ENCODE assay signal across 12 cellular contexts in the genomic region with DNA sequence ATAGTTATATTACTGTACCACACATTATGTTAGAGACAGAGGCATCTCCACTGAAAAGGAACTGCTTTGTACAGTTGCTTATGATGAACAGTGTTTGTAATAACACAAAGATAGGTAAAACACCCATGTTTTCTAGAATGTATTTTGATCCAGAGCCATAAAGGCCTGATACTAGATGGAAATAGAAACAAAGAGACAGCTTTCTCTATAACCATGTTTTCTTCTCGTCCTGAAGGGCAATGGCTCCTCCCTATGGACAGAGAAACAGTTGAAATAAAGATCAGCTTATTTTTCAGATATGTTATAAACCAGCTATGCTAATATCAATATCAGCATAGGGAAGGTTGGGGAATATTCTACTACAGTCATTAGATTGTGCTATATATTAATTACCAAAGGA.
A peak's percentile ranks its signal among the peaks of the same experiment; 100 is the strongest.
DNase-seq lines count a peak whose midpoint lies in the region; ATAC-seq, FAIRE-seq and TF ChIP-seq lines count a peak whose summit lies in the region.
"Had no signal": no experiment of that assay in that cellular context is flagged by ENCODE, and none has a peak within 500 bp of the region (broad histone marks: within the 10 kb centered on the region; RNA-seq: fewer than 3 reads in every experiment).

No MANE protein-coding gene starts in this region.

- no peak overlapping the region for H3K27ac Mint-ChIP-seq in activated naive CD4-positive, alpha-beta T cell treated with anti-CD3 and anti-CD28 coated beads, Interleukin-2, amount 50 U/mL, for 72 hours
- H3K27ac Mint-ChIP-seq: activated CD4-positive, alpha-beta memory T cell treated with anti-CD3 and anti-CD28 coated beads for 36 hours; natural killer cell had no signal

- H2AFZ ChIP-seq in HepG2 (ENCODE audit: low read length) (no peak overlapping the region), H1 (ENCODE audit: low read length) (no peak overlapping the region)

- DNase-seq in HepG2 (ENCODE audit: low spot score): no peak
- no peak for DNase-seq in right lobe of liver
- peak; percentile 49 for DNase-seq in NCI-H748 treated with DMSO at 0.1 percent for 48 hours (lab: John Stamatoyannopoulos, UW)
- no peak for DNase-seq in H1 (ENCODE audit: low read depth in 1 of 2, low spot score in 2 of 2)
- DNase-seq in activated naive CD4-positive, alpha-beta T cell treated with anti-CD3 and anti-CD28 coated beads, Interleukin-2, amount 50 U/mL, for 72 hours (ENCODE audit: low spot score in 2 of 2): no peak
- DNase-seq in SKM-1 (lab: John Stamatoyannopoulos, UW; ENCODE audit: unreplicated experiment): no peak
- no peak for DNase-seq in NOMO-1 treated with DMSO at 0.1 percent for 48 hours (lab: John Stamatoyannopoulos, UW; ENCODE audit: unreplicated experiment)
- DNase-seq: activated CD4-positive, alpha-beta memory T cell treated with anti-CD3 and anti-CD28 coated beads for 36 hours; C1 segment of cervical spinal cord; natural killer cell had no signal

- no peak overlapping the region for H3K9ac ChIP-seq in HepG2 (ENCODE audit: insufficient read depth, low read depth, low read length)
- no peak overlapping the region for H3K9ac ChIP-seq in H1 (replicated peaks in 1 of 4; ENCODE audit: extremely low read depth in 1 of 4, low read depth in 3 of 4, low read length in 3 of 4)

- H2BK20ac ChIP-seq in H1 (ENCODE audit: low read length): no peak overlapping the region

- FAIRE-seq in HepG2 (lab: Jason Lieb, UNC): no peak
- peak; percentile 36 for FAIRE-seq in H1 (lab: Jason Lieb, UNC)

- no peaks in the 10 kb centered on the region for H3K27me3 ChIP-seq in HepG2 (ENCODE audit: control insufficient read depth in 1 of 2, insufficient read depth in 2 of 2, low read length in 2 of 2)
- H3K27me3 ChIP-seq in right lobe of liver: no peaks in the 10 kb centered on the region
- H3K27me3 ChIP-seq in H1 (replicated peaks in 1 of 4; ENCODE audit: control insufficient read depth in 3 of 4, extremely low read depth in 1 of 4, insufficient read depth in 3 of 4, low read length in 3 of 4): no peaks in the 10 kb centered on the region

- H3K4me1 ChIP-seq in HepG2 (ENCODE audit: insufficient read depth, low read length) (no peaks in the 10 kb centered on the region), right lobe of liver (no peaks in the 10 kb centered on the region), H1 (replicated peaks in 1 of 4; ENCODE audit: control insufficient read depth in 3 of 4, insufficient read depth in 4 of 4, low read length in 3 of 4) (no peaks in the 10 kb centered on the region)

- H3K14ac ChIP-seq in H1 (ENCODE audit: insufficient read length): no peak overlapping the region

- no peak overlapping the region for H3K56ac ChIP-seq in H1 (replicated peaks; ENCODE audit: insufficient read length, low read depth, low read length)

- no peaks in the 10 kb centered on the region for H3K79me1 ChIP-seq in H1 (ENCODE audit: low read depth, low read length)

- H3K23ac ChIP-seq in H1 (ENCODE audit: insufficient read length): no peak overlapping the region

- BruUV-seq in HepG2 (replicated peaks; lab: Mats Ljungman, UMichigan): no TSS peak

- H3K36me3 Mint-ChIP-seq in activated naive CD4-positive, alpha-beta T cell treated with anti-CD3 and anti-CD28 coated beads, Interleukin-2, amount 50 U/mL, for 72 hours: no peaks in the 10 kb centered on the region
- H3K36me3 Mint-ChIP-seq: activated CD4-positive, alpha-beta memory T cell treated with anti-CD3 and anti-CD28 coated beads for 36 hours; natural killer cell had no signal

- CTCF ChIA-PET in HepG2 (lab: Yijun Ruan, JAX; ENCODE audit: low intra/inter-chr PET ratio, low total read pairs) (no interaction called here), H1 (lab: Charles Lee; ENCODE audit: partially characterized antibody) (interaction anchor here (0.6 to 4.2 kb wide), 4 partner anchors 15 to 535 kb away, joined by 3 to 13 read pairs (median 4); no protein-coding TSS in a partner anchor)

- ATAC-seq in HepG2 (no peak), right lobe of liver (no peak), HG02588 (IDR thresholded peaks at IDR 0.05; ENCODE audit: unreplicated experiment) (no peak)
- ATAC-seq in activated naive CD4-positive, alpha-beta T cell treated with anti-CD3 and anti-CD28 coated beads, Interleukin-2, amount 50 U/mL, for 72 hours: no peak
- ATAC-seq: natural killer cell had no signal

- no peak overlapping the region for H3K4ac ChIP-seq in H1 (replicated peaks; ENCODE audit: insufficient read length, low read depth, low read length)

- H2BK120ac ChIP-seq in H1 (replicated peaks; ENCODE audit: low read depth, low read length): no peak overlapping the region

- TF ChIP-seq CTCF in HepG2 (CRISPR knock-in tag; IDR thresholded peaks at IDR 0.05) (0 out of 2 replicates have a peak, but pooled peaks have one; percentile 16), right lobe of liver (IDR thresholded peaks at IDR 0.05) (peak in 1 of 4 donors; percentile 7), H1 (IDR thresholded peaks at IDR 0.05; ENCODE audit: control extremely low read depth in 1 of 3, insufficient read depth in 1 of 3, low read depth in 1 of 3, low read length in 3 of 3) (peak in 1 of 3 experiments; percentile 24; a peak in 1 of 4 replicates)

- TF ChIP-seq POLR2A in HepG2 (IDR thresholded peaks at IDR 0.05; ENCODE audit: insufficient read depth in 1 of 2, low read depth in 2 of 2, low read length in 2 of 2) (no peak), right lobe of liver (IDR thresholded peaks at IDR 0.05) (no peak), H1 (IDR thresholded peaks at IDR 0.05; ENCODE audit: control extremely low read depth in 1 of 2, low read depth in 2 of 2, low read length in 2 of 2) (no peak)

- no peak overlapping the region for H3K27ac ChIP-seq in HepG2 (ENCODE audit: extremely low read length, insufficient read depth, low read length)
- no peak overlapping the region for H3K27ac ChIP-seq in right lobe of liver
- H3K27ac ChIP-seq in H1 (ENCODE audit: low read depth, low read length): no peak overlapping the region
- H3K27ac ChIP-seq: epithelial cell of prostate had no signal

- no peaks in the 10 kb centered on the region for H3K36me3 ChIP-seq in HepG2 (replicated peaks in 1 of 2; ENCODE audit: control insufficient read depth in 1 of 2, insufficient read depth in 2 of 2, low read length in 2 of 2)
- H3K36me3 ChIP-seq in right lobe of liver: no peaks in the 10 kb centered on the region
- no peaks in the 10 kb centered on the region for H3K36me3 ChIP-seq in H1 (ENCODE audit: control insufficient read depth in 2 of 4, insufficient read depth in 4 of 4, low read length in 3 of 4)

- H3K18ac ChIP-seq in H1 (ENCODE audit: extremely low read depth, low read length): no peak overlapping the region

- no peak for TF ChIP-seq RAD21 in HepG2 (CRISPR knock-in tag; IDR thresholded peaks at IDR 0.05)
- TF ChIP-seq RAD21 in H1 (IDR thresholded peaks at IDR 0.05 in 1 of 2, conservative IDR thresholded peaks at IDR 0.05 in 1 of 2; ENCODE audit: low read depth in 2 of 2, low read length in 2 of 2): peak; percentile 62

- no peak overlapping the region for H2BK12ac ChIP-seq in H1 (ENCODE audit: low read depth, low read length)

- H2AK5ac ChIP-seq in H1 (ENCODE audit: low read depth, low read length): no peak overlapping the region

- no peak for TF ChIP-seq EP300 in HepG2 (IDR thresholded peaks at IDR 0.05; ENCODE audit: low read depth in 2 of 2, low read length in 2 of 2)
- TF ChIP-seq EP300 in HepG2 (CRISPR knock-in tag; IDR thresholded peaks at IDR 0.05; ENCODE audit: borderline replicate concordance): no peak
- TF ChIP-seq EP300 in H1 (IDR thresholded peaks at IDR 0.05; ENCODE audit: borderline replicate concordance in 1 of 2, low read depth in 2 of 2, low read length in 2 of 2): no peak

- H4K5ac ChIP-seq in H1 (ENCODE audit: insufficient read length, low read depth, low read length): no peak overlapping the region

- WGBS in HepG2 (ENCODE audit: low lambda C conversion rate): 4% methylated on average over 1 of the region's 1 CpG
- 24% methylated on average over 1 of the region's 1 CpG for WGBS in right lobe of liver (ENCODE audit: insufficient coverage, low coverage, low lambda C conversion rate, missing lambda C conversion rate)
- WGBS in H1 (ENCODE audit: extremely low coverage in 1 of 2, insufficient coverage in 1 of 2, insufficient read length in 1 of 2, insufficient replicate concordance in 2 of 2, low coverage in 1 of 2, low lambda C conversion rate in 2 of 2, missing lambda C conversion rate in 1 of 2), 2 experiments: 74% methylated on average over 1 of the region's 1 CpG; no CpG with 5 or more reads in 1 of the 2 experiments

- no peaks in the 10 kb centered on the region for H3K9me3 Mint-ChIP-seq in activated naive CD4-positive, alpha-beta T cell treated with anti-CD3 and anti-CD28 coated beads, Interleukin-2, amount 50 U/mL, for 72 hours
- H3K9me3 Mint-ChIP-seq: activated CD4-positive, alpha-beta memory T cell treated with anti-CD3 and anti-CD28 coated beads for 36 hours had no signal

- in situ Hi-C loops in HepG2 (cut with HindIII; ENCODE audit: extremely low pct_ligation_motif_present, low pct_unique_long_range_greater_than_20kb): no loop called here

- POLR2A ChIA-PET in HepG2 (lab: Yijun Ruan, JAX): no interaction called here
- POLR2A ChIA-PET in H1 (lab: Charles Lee; ENCODE audit: partially characterized antibody): no interaction called here

- no peak overlapping the region for H2BK5ac ChIP-seq in H1 (ENCODE audit: low read depth, low read length)

- H3K79me2 ChIP-seq in HepG2 (ENCODE audit: insufficient read depth, low read length): no peaks in the 10 kb centered on the region
- no peaks in the 10 kb centered on the region for H3K79me2 ChIP-seq in H1 (ENCODE audit: control insufficient read depth in 1 of 2, insufficient read depth in 2 of 2, low read length in 2 of 2)

- H3K4me3 ChIP-seq in HepG2 (replicated peaks in 1 of 3; ENCODE audit: insufficient read depth in 1 of 3, low read depth in 2 of 3, low read length in 3 of 3): no peak overlapping the region
- no peak overlapping the region for H3K4me3 ChIP-seq in right lobe of liver
- H3K4me3 ChIP-seq in H1 (ENCODE audit: extremely low read depth in 1 of 4, insufficient read depth in 2 of 4, low read depth in 3 of 4, low read length in 4 of 4): no peak overlapping the region

- no peaks in the 10 kb centered on the region for H4K20me1 ChIP-seq in HepG2 (ENCODE audit: insufficient read depth, low read length)
- no peaks in the 10 kb centered on the region for H4K20me1 ChIP-seq in H1 (replicated peaks in 1 of 2; ENCODE audit: control insufficient read depth in 1 of 2, insufficient read depth in 2 of 2, low read length in 2 of 2)

- H3K9me3 ChIP-seq in HepG2 (ENCODE audit: low read length) (no peaks in the 10 kb centered on the region), right lobe of liver (no peaks in the 10 kb centered on the region), H1 (ENCODE audit: insufficient read depth in 2 of 2, low read depth in 1 of 2, low read length in 1 of 2) (no peaks in the 10 kb centered on the region)

- H3K4me2 ChIP-seq in HepG2 (ENCODE audit: low read depth, low read length) (no peak overlapping the region), H1 (ENCODE audit: insufficient read depth in 1 of 2, low read depth in 2 of 2, low read length in 2 of 2) (no peak overlapping the region)

- no peak overlapping the region for H4K91ac ChIP-seq in H1 (replicated peaks; ENCODE audit: insufficient read length, low read length)

- no peak overlapping the region for H2BK15ac ChIP-seq in H1 (ENCODE audit: low read length)

- intact Hi-C loops in HepG2 (cut with micrococcal nuclease; ENCODE audit: unreplicated experiment): no loop called here
- intact Hi-C loops in right lobe of liver (cut with DNase I): no loop called here

- H4K8ac ChIP-seq in H1 (ENCODE audit: extremely low read depth, insufficient read depth, low read length): no peak overlapping the region

- no peaks in the 10 kb centered on the region for H3K23me2 ChIP-seq in H1 (ENCODE audit: low read depth, low read length)

Comparison
In these comparisons a context has a peak if more than half of its experiments do, and no peak if none do; other contexts are left out.
1. Of the 41 proteins assayed by ChIP-seq in both HepG2 and H1: peak only in HepG2: none; only in H1: RAD21; in both: none; in neither: 39; mixed calls (peak in some experiments, not most) for 1.